ENCODE assay signal across 19 cellular contexts in genomic region chr6:32659856-32660595, GRCh38. TPM values are rescaled to one million over a fixed set of nuclear protein-coding genes. Genes with fewer than 3 reads are reported as not detected.
DNase-seq lines count a peak whose midpoint lies in the region; ATAC-seq and TF ChIP-seq lines count a peak whose summit lies in the region.
"Had no signal": no experiment of that assay in that cellular context is flagged by ENCODE, and none has a peak within 500 bp of the region (broad histone marks: within the 10 kb centered on the region; RNA-seq: fewer than 3 reads in every experiment).

No MANE protein-coding gene starts in this region.

- intact Hi-C loops in mucosa of descending colon (cut with DNase I, micrococcal nuclease), result no loop called here

- TF ChIP-seq CTCF in mucosa of descending colon (IDR thresholded peaks at IDR 0.05), result no peak

- no peaks in the 10 kb centered on the region for H3K36me3 ChIP-seq in mucosa of descending colon (ENCODE audit: low read depth)
- H3K36me3 ChIP-seq: Peyer's patch had no signal

- no peak overlapping the region for H3K4me3 ChIP-seq in mucosa of descending colon
- H3K4me3 ChIP-seq: Peyer's patch, smooth muscle cell, testis had no signal

- peaks cover 3% of the 10 kb centered on the region for H3K4me1 ChIP-seq in mucosa of descending colon (ENCODE audit: low read depth)
- H3K4me1 ChIP-seq: Peyer's patch, testis had no signal

- peaks cover 3% of the 10 kb centered on the region for H3K9me3 ChIP-seq in mucosa of descending colon
- H3K9me3 ChIP-seq: Peyer's patch, testis had no signal

- peak; percentile 49 for ATAC-seq in GM18867 (IDR thresholded peaks at IDR 0.05; ENCODE audit: unreplicated experiment)
- peak; percentile 60 for ATAC-seq in GM21786 (IDR thresholded peaks at IDR 0.05; ENCODE audit: unreplicated experiment)
- ATAC-seq in HG03460 (IDR thresholded peaks at IDR 0.05; ENCODE audit: unreplicated experiment), result peak; percentile 62
- ATAC-seq in mucosa of descending colon, result peak; percentile 46

- no peak for DNase-seq in mucosa of descending colon
- DNase-seq in SIG-M5 (lab: John Stamatoyannopoulos, UW), result no peak
- DNase-seq in activated gamma-delta T cell (lab: John Stamatoyannopoulos, UW), result no peak
- no peak for DNase-seq in DMS 273 (lab: John Stamatoyannopoulos, UW; ENCODE audit: unreplicated experiment)
- DNase-seq: activated CD4-positive, alpha-beta T cell treated with anti-CD3 and anti-CD28 coated beads, Interleukin-2, amount 50 U/mL, for 48 hours; activated effector memory CD4-positive, alpha-beta T cell treated with anti-CD3 and anti-CD28 coated beads, Interleukin-2, amount 50 U/mL, for 16 hours; endodermal cell; foreskin melanocyte; NCI-H146; NCI-H524; T-helper 9 cell; testis had no signal

RNA-seq across cellular contexts. Expression of gene HLA-DQB1, which starts 6.4 kb away (rescaled TPM):
- total RNA-seq in mucosa of descending colon, result 10 to 100 TPM in 2 of 3 donors, 1 to 10 TPM in 1; 4.7 to 18.6 (median 14.9) TPM

RNA-seq across cellular contexts. Expression of gene HLA-DQA1, which starts 22.8 kb away (rescaled TPM):
- 10 to 100 TPM in 2 of 3 donors, 1 to 10 TPM in 1; 9.9 to 36.2 (median 24.1) TPM for total RNA-seq in mucosa of descending colon
- total RNA-seq: H1, lung microvascular endothelial cell had no signal
